In the genomic region with DNA sequence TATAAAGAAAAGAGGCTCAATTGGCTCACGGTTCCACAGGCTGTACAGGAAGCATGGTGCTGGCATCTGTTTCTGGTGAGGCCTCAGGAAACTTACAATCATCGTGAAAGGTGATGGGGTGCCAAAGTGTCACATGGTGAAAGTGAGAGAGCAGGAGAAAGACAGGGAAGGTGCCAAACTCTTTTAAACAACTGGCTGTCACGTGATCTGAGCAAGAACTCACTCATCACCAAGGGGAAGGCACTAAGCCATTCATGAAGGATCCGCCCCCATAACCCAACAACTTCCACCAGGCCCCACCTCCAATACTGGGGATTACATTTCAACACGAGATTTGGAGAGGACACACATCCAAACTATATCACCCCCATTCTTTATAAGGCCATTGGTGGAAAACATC, we compare ENCODE assay signal across 32 cellular contexts. TPM values are rescaled to one million over a fixed set of nuclear protein-coding genes. Genes with fewer than 3 reads are reported as not detected.
DNase-seq lines count a peak whose midpoint lies in the region; ATAC-seq, FAIRE-seq and TF ChIP-seq lines count a peak whose summit lies in the region.
"Had no signal": no experiment of that assay in that cellular context is flagged by ENCODE, and none has a peak within 500 bp of the region (broad histone marks: within the 10 kb centered on the region; RNA-seq: fewer than 3 reads in every experiment).

No MANE protein-coding gene starts in this region.

- ATAC-seq in HepG2, result no peak
- ATAC-seq in right lobe of liver, result no peak
- ATAC-seq in K562, result no peak
- ATAC-seq in HG02623 (IDR thresholded peaks at IDR 0.05; ENCODE audit: unreplicated experiment), result no peak
- ATAC-seq in stimulated activated naive CD8-positive, alpha-beta T cell treated with anti-CD3 and anti-CD28 coated beads, Interleukin-15, Interleukin-2, amounts not matched to agents 100 U/mL and 50 U/mL, for 24 hours, result no peak
- ATAC-seq: GM12878 had no signal

- H2AFZ ChIP-seq in HepG2 (ENCODE audit: low read length) (no peak overlapping the region), K562 (ENCODE audit: low read depth, low read length) (no peak overlapping the region)

- TF ChIP-seq CTCF in HepG2 (CRISPR knock-in tag; IDR thresholded peaks at IDR 0.05), result no peak
- TF ChIP-seq CTCF in right lobe of liver (IDR thresholded peaks at IDR 0.05), result no peak
- TF ChIP-seq CTCF in NB4 (IDR thresholded peaks at IDR 0.05; ENCODE audit: low read depth, low read length), result no peak
- TF ChIP-seq CTCF in K562 (IDR thresholded peaks at IDR 0.05 in 2 of 3, conservative IDR thresholded peaks at IDR 0.05 in 1 of 3; ENCODE audit: insufficient read depth in 2 of 3, low read depth in 1 of 3, low read length in 3 of 3), result no peak
- TF ChIP-seq CTCF in ovary (IDR thresholded peaks at IDR 0.05), result no peak

- H3K27me3 ChIP-seq in HepG2 (ENCODE audit: control insufficient read depth in 1 of 2, insufficient read depth in 2 of 2, low read length in 2 of 2) (peaks cover 3 to 40% of the 10 kb centered on the region in 2 experiments; a peak in 4 of 5 replicates), right lobe of liver (no peaks in the 10 kb centered on the region), K562 (ENCODE audit: control insufficient read depth in 2 of 2, insufficient read depth in 2 of 2, low read length in 2 of 2) (peaks cover 0 to 4% of the 10 kb centered on the region in 2 experiments; a peak in 1 of 5 replicates), ovary (no peaks in the 10 kb centered on the region)
- H3K27me3 ChIP-seq: BE2C, BLaER1 had no signal

- in situ Hi-C loops in HepG2 (cut with HindIII; ENCODE audit: extremely low pct_ligation_motif_present, low pct_unique_long_range_greater_than_20kb), result no loop called here
- in situ Hi-C loops in K562 (cut with MboI), result no loop called here

- no peak for TF ChIP-seq POLR2A in HepG2 (IDR thresholded peaks at IDR 0.05; ENCODE audit: insufficient read depth in 1 of 2, low read depth in 2 of 2, low read length in 2 of 2)
- TF ChIP-seq POLR2A in right lobe of liver (IDR thresholded peaks at IDR 0.05), result no peak
- TF ChIP-seq POLR2A in NB4 (IDR thresholded peaks at IDR 0.05; ENCODE audit: extremely low read depth, insufficient read length), result no peak
- no peak for TF ChIP-seq POLR2A in K562 (conservative IDR thresholded peaks at IDR 0.05)
- no peak for TF ChIP-seq POLR2A in ovary (IDR thresholded peaks at IDR 0.05)

- TF ChIP-seq RAD21 in HepG2 (CRISPR knock-in tag; IDR thresholded peaks at IDR 0.05), result no peak
- TF ChIP-seq RAD21 in Ishikawa (IDR thresholded peaks at IDR 0.05; ENCODE audit: low read depth), result no peak
- TF ChIP-seq RAD21 in K562 (CRISPR knock-in tag; conservative IDR thresholded peaks at IDR 0.05 in 1 of 2, IDR thresholded peaks at IDR 0.05 in 1 of 2), result no peak

- 9% methylated on average over 5 of the region's 5 CpGs for WGBS in HepG2 (ENCODE audit: low lambda C conversion rate)
- 46% methylated on average over 4 of the region's 5 CpGs for WGBS in right lobe of liver (ENCODE audit: insufficient coverage, low coverage, low lambda C conversion rate, missing lambda C conversion rate)
- 5% methylated on average over 5 of the region's 5 CpGs for WGBS in K562 (ENCODE audit: insufficient coverage, low coverage, missing lambda C conversion rate)
- WGBS in ovary, 3 donors, result 66 to 73% (median 68%) methylated on average over 5 of the region's 5 CpGs

- H3K36me3 ChIP-seq in HepG2 (replicated peaks in 1 of 2; ENCODE audit: control insufficient read depth in 1 of 2, insufficient read depth in 2 of 2, low read length in 2 of 2) (no peaks in the 10 kb centered on the region), right lobe of liver (no peaks in the 10 kb centered on the region), K562 (ENCODE audit: control insufficient read depth, insufficient read depth, low read length) (no peaks in the 10 kb centered on the region), ovary (no peaks in the 10 kb centered on the region)
- H3K36me3 ChIP-seq: BE2C, BLaER1 had no signal

- no peaks in the 10 kb centered on the region for H4K20me1 ChIP-seq in HepG2 (ENCODE audit: insufficient read depth, low read length)
- H4K20me1 ChIP-seq in K562 (replicated peaks; ENCODE audit: control insufficient read depth, insufficient read depth, low read length), result no peaks in the 10 kb centered on the region
- H4K20me1 ChIP-seq: BLaER1 had no signal

- H3K4me1 ChIP-seq in HepG2 (ENCODE audit: insufficient read depth, low read length), result no peaks in the 10 kb centered on the region
- no peaks in the 10 kb centered on the region for H3K4me1 ChIP-seq in right lobe of liver
- H3K4me1 ChIP-seq in K562 (replicated peaks in 1 of 2; ENCODE audit: control insufficient read depth in 2 of 2, insufficient read depth in 2 of 2, low read length in 2 of 2), result peaks cover 0 to 5% of the 10 kb centered on the region in 2 experiments; a peak in 2 of 5 replicates
- H3K4me1 ChIP-seq in ovary (ENCODE audit: insufficient read depth), result no peaks in the 10 kb centered on the region

- no peaks in the 10 kb centered on the region for H3K9me1 ChIP-seq in K562 (ENCODE audit: control insufficient read depth, insufficient read depth, low read length)

- H3K27ac ChIP-seq in HepG2 (ENCODE audit: extremely low read length, insufficient read depth, low read length) (no peak overlapping the region), right lobe of liver (no peak overlapping the region), K562 (ENCODE audit: extremely low read depth, low read depth, low read length) (no peak overlapping the region), ovary (no peak overlapping the region)
- H3K27ac ChIP-seq: 22Rv1, BLaER1 had no signal

- H3K79me2 ChIP-seq in HepG2 (ENCODE audit: insufficient read depth, low read length), result no peaks in the 10 kb centered on the region
- H3K79me2 ChIP-seq in K562 (ENCODE audit: control insufficient read depth, insufficient read depth, low read length), result no peaks in the 10 kb centered on the region

- TF ChIP-seq EP300 in HepG2 (IDR thresholded peaks at IDR 0.05; ENCODE audit: low read depth in 2 of 2, low read length in 2 of 2) (no peak), HepG2 (CRISPR knock-in tag; IDR thresholded peaks at IDR 0.05; ENCODE audit: borderline replicate concordance) (no peak), Ishikawa (IDR thresholded peaks at IDR 0.05; ENCODE audit: borderline replicate concordance) (no peak), K562 (IDR thresholded peaks at IDR 0.05; ENCODE audit: low read length) (no peak), ovary (IDR thresholded peaks at IDR 0.05) (no peak)

- H3K9ac ChIP-seq in HepG2 (ENCODE audit: insufficient read depth, low read depth, low read length) (no peak overlapping the region), K562 (ENCODE audit: insufficient read depth in 1 of 2, low read depth in 2 of 2, low read length in 2 of 2) (no peak overlapping the region)
- H3K9ac ChIP-seq: BLaER1 had no signal

- H3K9me3 ChIP-seq in HepG2 (ENCODE audit: low read length) (no peaks in the 10 kb centered on the region), right lobe of liver (no peaks in the 10 kb centered on the region), K562 (replicated peaks; ENCODE audit: control insufficient read depth, insufficient read depth, low read depth, low read length) (no peaks in the 10 kb centered on the region), ovary (no peaks in the 10 kb centered on the region)
- H3K9me3 ChIP-seq: BE2C, BLaER1 had no signal

- H3K4me3 ChIP-seq in HepG2 (replicated peaks in 1 of 3; ENCODE audit: insufficient read depth in 1 of 3, low read depth in 2 of 3, low read length in 3 of 3) (no peak overlapping the region), right lobe of liver (no peak overlapping the region), NB4 (ENCODE audit: low read depth, low read length) (no peak overlapping the region), K562 (no peak overlapping the region), ovary (no peak overlapping the region)
- H3K4me3 ChIP-seq: BLaER1, GM12878 had no signal

- POLR2A ChIA-PET in HepG2 (lab: Yijun Ruan, JAX), result no interaction called here
- POLR2A ChIA-PET in K562 (lab: Yijun Ruan, JAX), result no interaction called here

- intact Hi-C loops in HepG2 (cut with micrococcal nuclease; ENCODE audit: unreplicated experiment) (loop anchor here (10.0 kb wide), 1 partner anchor 61 kb away; no protein-coding TSS in a partner anchor), right lobe of liver (cut with DNase I) (no loop called here), K562 (cut with micrococcal nuclease) (no loop called here), ovary (cut with DNase I) (no loop called here)

- FAIRE-seq in HepG2 (lab: Jason Lieb, UNC) (no peak), K562 (lab: Jason Lieb, UNC) (no peak)
- FAIRE-seq: GM12878, GM12892, GM18507 had no signal

- CTCF ChIA-PET in HepG2 (lab: Yijun Ruan, JAX; ENCODE audit: low intra/inter-chr PET ratio, low total read pairs), result no interaction called here
- CTCF ChIA-PET in K562 (lab: Yijun Ruan, JAX; ENCODE audit: low intra/inter-chr PET ratio), result no interaction called here

- BruUV-seq in HepG2 (replicated peaks; lab: Mats Ljungman, UMichigan) (no TSS peak), K562 (replicated peaks; lab: Mats Ljungman, UMichigan) (no TSS peak)

- no peak overlapping the region for H3K4me2 ChIP-seq in HepG2 (ENCODE audit: low read depth, low read length)
- no peak overlapping the region for H3K4me2 ChIP-seq in K562 (ENCODE audit: insufficient read depth, low read length)
- H3K4me2 ChIP-seq: BLaER1 had no signal

- DNase-seq in HepG2 (ENCODE audit: low spot score) (no peak), right lobe of liver (no peak), NB4 (ENCODE audit: low read depth) (peak; percentile 4), K562 (ENCODE audit: extremely low read depth in 1 of 4, low spot score in 3 of 4) (no peak), ovary (no peak)
- DNase-seq in stimulated activated naive CD8-positive, alpha-beta T cell treated with anti-CD3 and anti-CD28 coated beads, Interleukin-15, Interleukin-2, amounts not matched to agents 100 U/mL and 50 U/mL, for 24 hours, result no peak
- DNase-seq: ACHN; BE2C; C1 segment of cervical spinal cord; CD4-positive, alpha-beta memory T cell; CD4-positive, CD25-positive, alpha-beta regulatory T cell; CD8-positive, alpha-beta memory T cell; COR-L47; DMS 273 treated with DMSO at 0.1 percent for 48 hours; DMS153; DMS53; DMS79; DND-41; EL; GDM1 had no signal

RNA-seq across cellular contexts. Expression of a gene that starts 28.4 kb away (rescaled TPM):
- total RNA-seq in HepG2 (2016; rRNA removed; fragmentation: Illumina TruSeq; extraction: Trizol) (not detected in 2 replicates), right lobe of liver (1 to 10 TPM in 2 of 6 experiments, under 1 TPM in 3, not detected in 1; 0.21 to 3.2 (median 0.93) TPM), K562 (2014; rRNA removed) (not detected in 2 replicates), K562 (2014; rRNA removed; fragmentation: Illumina TruSeq; extraction: Trizol) (not detected in 2 replicates), K562 (2015; rRNA removed; fragmentation: Illumina TruSeq; extraction: Trizol) (not detected in 2 replicates), K562 (2021) (not detected in 2 replicates), ovary (10 to 100 TPM in 1 of 7 donors, 1 to 10 TPM in 1, under 1 TPM in 2, not detected in 3; 0.31 to 28.9 (median 0.83) TPM)
- not detected in 2 replicates for total RNA-seq in HepG2 (2016; cell fraction: cytosol; rRNA removed; fragmentation: Illumina TruSeq; extraction: Trizol; ENCODE audit: low read depth)
- not detected in 2 replicates for total RNA-seq in HepG2 (2016; cell fraction: insoluble cytoplasmic fraction; rRNA removed; fragmentation: Illumina TruSeq; extraction: Trizol)
- total RNA-seq in HepG2 (2016; cell fraction: membrane; rRNA removed; fragmentation: Illumina TruSeq; extraction: Trizol), result not detected in 2 replicates
- not detected in 2 replicates for total RNA-seq in HepG2 (2016; cell fraction: nucleus; rRNA removed; fragmentation: Illumina TruSeq; extraction: Trizol)
- polyA plus RNA-seq in HepG2 (2011; rRNA removed) (not detected in 2 replicates), K562 (2011; rRNA removed) (not detected in 2 replicates), K562 (2014; fragmentation: Illumina TruSeq; extraction: Trizol) (not detected in 2 replicates), K562 (2014; fragmentation: Nextera tagmentation; extraction: Ambion mirVana) (not detected), K562 (2014; rRNA removed) (not detected in 2 replicates), ovary (1 to 10 TPM in 1 of 2 donors, under 1 TPM in 1; 0.35 to 6.4 TPM)
- not detected in 2 replicates for polyA plus RNA-seq in HepG2 (2011; cell fraction: cytosol; rRNA removed)
- not detected in 2 replicates for polyA plus RNA-seq in HepG2 (2011; cell fraction: nucleus; rRNA removed)
- not detected in 2 replicates for polyA plus RNA-seq in HepG2 (2012)
- polyA plus RNA-seq in HepG2 (2016; cell fraction: cytosol; fragmentation: Illumina TruSeq; extraction: Trizol; ENCODE audit: low read depth), result not detected in 2 replicates
- polyA plus RNA-seq in HepG2 (2016; cell fraction: insoluble cytoplasmic fraction; fragmentation: Illumina TruSeq; extraction: Trizol; ENCODE audit: low read depth), result not detected in 2 replicates
- polyA plus RNA-seq in HepG2 (2016; cell fraction: membrane; fragmentation: Illumina TruSeq; extraction: Trizol; ENCODE audit: low read depth), result not detected in 2 replicates
- not detected in 2 replicates for polyA plus RNA-seq in HepG2 (2016; cell fraction: nucleus; fragmentation: Illumina TruSeq; extraction: Trizol; ENCODE audit: insufficient read depth, low read depth)
- polyA minus RNA-seq in HepG2 (2011; rRNA and poly(A)+ RNA removed; ENCODE audit: low replicate concordance), result not detected in 2 replicates
- polyA minus RNA-seq in HepG2 (2011; cell fraction: cytosol; rRNA and poly(A)+ RNA removed), result not detected in 2 replicates
- polyA minus RNA-seq in HepG2 (2011; cell fraction: nucleus; rRNA and poly(A)+ RNA removed), result not detected in 2 replicates
- not detected in 2 replicates for total RNA-seq in K562 (2011; cell fraction: chromatin; rRNA removed; ENCODE audit: low replicate concordance)
- total RNA-seq in K562 (2011; cell fraction: nucleolus; rRNA removed), result not detected in 2 replicates
- total RNA-seq in K562 (2011; cell fraction: nucleoplasm; rRNA removed), result not detected in 2 replicates
- not detected in 2 replicates for polyA plus RNA-seq in K562 (2011; cell fraction: cytosol; rRNA removed)
- not detected in 2 replicates for polyA plus RNA-seq in K562 (2011; cell fraction: nucleus; rRNA removed)
- not detected in 2 replicates for polyA plus RNA-seq in K562 (2012)
- not detected in 2 replicates for polyA minus RNA-seq in K562 (2011; rRNA and poly(A)+ RNA removed)
- not detected in 2 replicates for polyA minus RNA-seq in K562 (2011; cell fraction: cytosol; rRNA and poly(A)+ RNA removed)
- polyA minus RNA-seq in K562 (2011; cell fraction: nucleus; rRNA and poly(A)+ RNA removed), result not detected in 2 replicates
- total RNA-seq: A172; CD4-positive, CD25-positive, alpha-beta regulatory T cell; CD8-positive, alpha-beta memory T cell; Daoy; G401; GM12878 had no signal
- polyA plus RNA-seq: AG04450; CD14-positive monocyte; CD4-positive, alpha-beta memory T cell; CD4-positive, CD25-positive, alpha-beta regulatory T cell; CD8-positive, alpha-beta memory T cell; GM12878 had no signal
